In genomic region chr11:96150609-96151008, GRCh38 we compare ENCODE assay signal across 13 cellular contexts.
"Had no signal": no experiment of that assay in that cellular context is flagged by ENCODE, and none has a peak within 500 bp of the region (broad histone marks: within the 10 kb centered on the region; RNA-seq: fewer than 3 reads in every experiment).

No MANE protein-coding gene starts in this region.

- H3K4me3 Mint-ChIP-seq: activated naive CD4-positive, alpha-beta T cell treated with anti-CD3 and anti-CD28 coated beads for 36 hours; activated naive CD8-positive, alpha-beta T cell treated with anti-CD3 and anti-CD28 coated beads, Interleukin-2, amount 50 U/mL, for 24 hours; natural killer cell; T-helper 17 cell had no signal

- H3K9me3 Mint-ChIP-seq: activated naive CD4-positive, alpha-beta T cell treated with anti-CD3 and anti-CD28 coated beads for 36 hours; activated naive CD8-positive, alpha-beta T cell treated with anti-CD3 and anti-CD28 coated beads, Interleukin-2, amount 50 U/mL, for 24 hours; activated T-helper 2 cell treated with anti-CD3 and anti-CD28 coated beads, Interferon-gamma antibody, Interleukin-2, Interleukin-4, amounts not matched to agents 10 μg/mL and 5 μg/mL and 100 μg/mL, durations not matched to agents 14 hours and 24 hours and 36 hours; natural killer cell had no signal

- H3K36me3 Mint-ChIP-seq: natural killer cell had no signal

- DNase-seq: activated CD4-positive, alpha-beta T cell treated with anti-CD3 and anti-CD28 coated beads for 48 hours; activated naive CD8-positive, alpha-beta T cell treated with anti-CD3 and anti-CD28 coated beads, Interleukin-2, amount 50 U/mL, for 24 hours; aorta; natural killer cell; stimulated activated CD4-positive, alpha-beta T cell treated with anti-CD3 and anti-CD28 coated beads, Interleukin-15, amount 100 ng/mL, for 24 hours; stimulated activated CD4-positive, alpha-beta T cell treated with anti-CD3 and anti-CD28 coated beads, Interleukin-4, amount 100 ng/mL, for 1 hour; stimulated activated naive CD4-positive, alpha-beta T cell; T-helper 17 cell; transverse colon had no signal

- H3K27me3 Mint-ChIP-seq: activated naive CD8-positive, alpha-beta T cell treated with anti-CD3 and anti-CD28 coated beads, Interleukin-2, amount 50 U/mL, for 24 hours; T-helper 17 cell had no signal

- H3K9me3 ChIP-seq: neutrophil, transverse colon had no signal

- H3K36me3 ChIP-seq: neutrophil, transverse colon had no signal

- H3K27ac Mint-ChIP-seq: activated naive CD4-positive, alpha-beta T cell treated with anti-CD3 and anti-CD28 coated beads for 36 hours; activated naive CD8-positive, alpha-beta T cell treated with anti-CD3 and anti-CD28 coated beads, Interleukin-2, amount 50 U/mL, for 24 hours; activated T-helper 2 cell treated with anti-CD3 and anti-CD28 coated beads, Interferon-gamma antibody, Interleukin-2, Interleukin-4, amounts not matched to agents 10 μg/mL and 5 μg/mL and 100 μg/mL, durations not matched to agents 14 hours and 24 hours and 36 hours; natural killer cell; T-helper 17 cell had no signal

- H3K27ac ChIP-seq: neutrophil, transverse colon had no signal

- H3K4me3 ChIP-seq: transverse colon had no signal

- H3K27me3 ChIP-seq: neutrophil, transverse colon had no signal

- ATAC-seq: left lobe of liver, natural killer cell, T-helper 17 cell had no signal
